Comparison of ENCODE assay signal across 12 cellular contexts in the genomic region with DNA sequence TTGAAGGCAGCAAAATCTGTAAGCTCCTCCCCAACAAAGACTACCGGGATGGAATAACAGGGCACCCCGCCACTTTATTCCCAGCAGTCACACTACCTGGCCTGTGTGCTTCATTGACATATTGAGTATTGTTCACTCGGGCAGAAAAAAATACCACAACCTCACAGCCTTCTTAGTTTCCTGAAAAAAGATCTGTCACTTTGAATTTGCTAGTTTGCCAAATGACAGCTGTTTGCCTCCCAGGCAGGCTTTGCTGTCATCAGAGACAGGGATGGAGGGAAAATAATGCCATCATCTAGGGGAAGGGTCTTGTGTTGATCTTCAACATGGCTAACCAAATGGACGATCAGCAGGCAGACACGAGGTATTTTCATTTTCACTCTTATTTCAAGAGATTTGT. TPM values are rescaled to one million over a fixed set of nuclear protein-coding genes. Genes with fewer than 3 reads are reported as not detected.
A peak's percentile ranks its signal among the peaks of the same experiment; 100 is the strongest.
DNase-seq lines count a peak whose midpoint lies in the region; TF ChIP-seq lines count a peak whose summit lies in the region.
"Had no signal": no experiment of that assay in that cellular context is flagged by ENCODE, and none has a peak within 500 bp of the region (broad histone marks: within the 10 kb centered on the region; RNA-seq: fewer than 3 reads in every experiment).

No MANE protein-coding gene starts in this region.

- in situ Hi-C loops in GM23248 (cut with MboI): loop anchor here (25.0 kb wide), 1 partner anchor 695 kb away; no protein-coding TSS in a partner anchor

- H3F3A ChIP-seq in GM23248 (ENCODE audit: insufficient read depth): peaks cover 40% of the 10 kb centered on the region

- peak overlapping the region; percentile 56 for H2AFZ ChIP-seq in GM23248

- H3K36me3 Mint-ChIP-seq in glutamatergic neuron (ENCODE audit: unreplicated experiment): no peaks in the 10 kb centered on the region
- H3K36me3 Mint-ChIP-seq: activated naive CD8-positive, alpha-beta T cell treated with anti-CD3 and anti-CD28 coated beads for 36 hours; CD14-positive monocyte had no signal

- TF ChIP-seq CTCF in glutamatergic neuron (IDR thresholded peaks at IDR 0.05; ENCODE audit: partially characterized antibody, unreplicated experiment): no peak

- DNase-seq in GM23248: no peak
- peak; percentile 73 for DNase-seq in NCI-H2171 treated with DMSO at 0.1 percent for 48 hours (lab: John Stamatoyannopoulos, UW)
- no peak for DNase-seq in glutamatergic neuron
- no peak for DNase-seq in activated CD8-positive, alpha-beta memory T cell treated with anti-CD3 and anti-CD28 coated beads, Interleukin-2, amount 50 U/mL, for 4 hours
- DNase-seq in activated CD4-positive, alpha-beta T cell treated with anti-CD3 and anti-CD28 coated beads, Interleukin-2, amount 50 U/mL, for 1 hour: no peak
- DNase-seq in effector memory CD4-positive, alpha-beta T cell: no peak

- H3K27ac ChIP-seq in GM23248: peak overlapping the region; percentile 96
- H3K27ac ChIP-seq in skeletal muscle tissue (ENCODE audit: low read depth, low read length): no peak overlapping the region
- H3K27ac ChIP-seq in effector memory CD4-positive, alpha-beta T cell (ENCODE audit: insufficient read depth, low read length, poor library complexity, severe bottlenecking): no peak overlapping the region
- H3K27ac ChIP-seq: parathyroid adenoma had no signal

- no peaks in the 10 kb centered on the region for H3K9me2 ChIP-seq in GM23248 (ENCODE audit: insufficient read depth)

- peak overlapping the region; percentile 46 for H3K4me3 ChIP-seq in GM23248
- peak overlapping the region in 2 of 3 donors; percentile 61 to 65 for H3K4me3 ChIP-seq in skeletal muscle tissue (ENCODE audit: low read length in 3 of 3)
- no peak overlapping the region for H3K4me3 ChIP-seq in effector memory CD4-positive, alpha-beta T cell (ENCODE audit: insufficient read depth, low read depth, low read length, poor library complexity, severe bottlenecking)

- H3K36me3 ChIP-seq in GM23248 (ENCODE audit: low read depth) (peaks cover 25% of the 10 kb centered on the region; the same call in 1 of the 2 replicates), skeletal muscle tissue (ENCODE audit: control insufficient read depth in 3 of 3, insufficient read depth in 3 of 3, low read length in 3 of 3) (no peaks in the 10 kb centered on the region)
- no peaks in the 10 kb centered on the region for H3K36me3 ChIP-seq in effector memory CD4-positive, alpha-beta T cell (ENCODE audit: control insufficient read depth, insufficient read depth, low read length)
- H3K36me3 ChIP-seq: tibial nerve had no signal

- no peak overlapping the region for H3K4me3 Mint-ChIP-seq in glutamatergic neuron (ENCODE audit: unreplicated experiment)
- H3K4me3 Mint-ChIP-seq: activated naive CD8-positive, alpha-beta T cell treated with anti-CD3 and anti-CD28 coated beads for 36 hours; CD14-positive monocyte; T-helper 17 cell had no signal

- H3K79me2 ChIP-seq in GM23248 (ENCODE audit: insufficient read depth): peaks cover 57% of the 10 kb centered on the region; the same call in 1 of the 2 replicates
- H3K79me2 ChIP-seq: parathyroid adenoma had no signal

- H3K9me3 ChIP-seq in GM23248 (ENCODE audit: low read depth) (no peaks in the 10 kb centered on the region), skeletal muscle tissue (ENCODE audit: control insufficient read depth in 3 of 3, low read length in 3 of 3) (no peaks in the 10 kb centered on the region)
- no peaks in the 10 kb centered on the region for H3K9me3 ChIP-seq in effector memory CD4-positive, alpha-beta T cell (ENCODE audit: control insufficient read depth, low read length)
- H3K9me3 ChIP-seq: tibial nerve had no signal

- peak overlapping the region; percentile 79 for H3K4me2 ChIP-seq in GM23248 (ENCODE audit: unreplicated experiment)

- H3K9me3 Mint-ChIP-seq in glutamatergic neuron (ENCODE audit: unreplicated experiment): peaks cover under 1% of the 10 kb centered on the region
- H3K9me3 Mint-ChIP-seq: activated naive CD8-positive, alpha-beta T cell treated with anti-CD3 and anti-CD28 coated beads for 36 hours; CD14-positive monocyte had no signal

- peaks cover 4% of the 10 kb centered on the region for H3K27me3 Mint-ChIP-seq in glutamatergic neuron (ENCODE audit: unreplicated experiment)

- peaks cover 52% of the 10 kb centered on the region for H3K4me1 Mint-ChIP-seq in glutamatergic neuron (ENCODE audit: low read depth, unreplicated experiment)
- H3K4me1 Mint-ChIP-seq: CD14-positive monocyte had no signal

- H3K27ac Mint-ChIP-seq in glutamatergic neuron (ENCODE audit: unreplicated experiment): peak overlapping the region; percentile 59
- H3K27ac Mint-ChIP-seq: activated naive CD8-positive, alpha-beta T cell treated with anti-CD3 and anti-CD28 coated beads for 36 hours; T-helper 17 cell had no signal

- no peaks in the 10 kb centered on the region for H4K20me1 ChIP-seq in GM23248 (ENCODE audit: insufficient read depth)

- H3K27me3 ChIP-seq in GM23248 (replicated peaks; ENCODE audit: insufficient read depth) (no peaks in the 10 kb centered on the region), skeletal muscle tissue (ENCODE audit: control insufficient read depth in 3 of 3, insufficient read depth in 3 of 3, low read length in 3 of 3) (no peaks in the 10 kb centered on the region)
- no peaks in the 10 kb centered on the region for H3K27me3 ChIP-seq in effector memory CD4-positive, alpha-beta T cell (replicated peaks; ENCODE audit: control insufficient read depth, insufficient read depth, low read length, poor library complexity, severe bottlenecking)
- H3K27me3 ChIP-seq: tibial nerve had no signal

- H3K4me1 ChIP-seq in GM23248 (ENCODE audit: insufficient read depth) (peaks cover 34% of the 10 kb centered on the region), skeletal muscle tissue (ENCODE audit: control insufficient read depth in 3 of 3, insufficient read depth in 3 of 3, low read length in 3 of 3) (peaks cover 0 to 9% (median 2%) of the 10 kb centered on the region in 3 donors)
- no peaks in the 10 kb centered on the region for H3K4me1 ChIP-seq in effector memory CD4-positive, alpha-beta T cell (ENCODE audit: control insufficient read depth, insufficient read depth, low read length, poor library complexity, severe bottlenecking)
- H3K4me1 ChIP-seq: parathyroid adenoma had no signal

- WGBS in GM23248 (ENCODE audit: low coverage in 1 of 2, low lambda C conversion rate in 2 of 2, missing lambda C conversion rate in 2 of 2), 2 experiments: 47 to 57% methylated on average over 5 of the region's 5 CpGs

- peak overlapping the region; percentile 76 for H3K9ac ChIP-seq in GM23248
- no peak overlapping the region for H3K9ac ChIP-seq in skeletal muscle tissue (ENCODE audit: low read depth in 1 of 3, low read length in 3 of 3)
- H3K9ac ChIP-seq: parathyroid adenoma had no signal

RNA-seq across cellular contexts. Expression of a gene that starts 26.9 kb away (rescaled TPM):
- 85.2 and 97.3 TPM in 2 replicates for total RNA-seq in GM23248 (2014; rRNA removed; shearing (Covaris generic))
- 40.5 TPM in 2 replicates for polyA plus RNA-seq in GM23248 (2016; fragmentation: Nextera tagmentation; extraction: Ambion mirVana)
- total RNA-seq in glutamatergic neuron (ENCODE audit: unreplicated experiment): 16.2 TPM
- total RNA-seq in skeletal muscle tissue: 9.4 TPM
- total RNA-seq: activated naive CD8-positive, alpha-beta T cell treated with anti-CD3 and anti-CD28 coated beads for 36 hours had no signal
- polyA plus RNA-seq: CD14-positive monocyte had no signal
